ENCODE assay signal across 21 cellular contexts in genomic region chr3:52452570-52453221, GRCh38. TPM values are rescaled to one million over a fixed set of nuclear protein-coding genes. Genes with fewer than 3 reads are reported as not detected.
DNase-seq lines count a peak whose midpoint lies in the region; ATAC-seq, FAIRE-seq and TF ChIP-seq lines count a peak whose summit lies in the region.
"Had no signal": no experiment of that assay in that cellular context is flagged by ENCODE, and none has a peak within 500 bp of the region (broad histone marks: within the 10 kb centered on the region; RNA-seq: fewer than 3 reads in every experiment).

No MANE protein-coding gene starts in this region.

- 4% methylated on average over 5 of the region's 11 CpGs for WGBS in HepG2 (ENCODE audit: low lambda C conversion rate)
- WGBS in right lobe of liver (ENCODE audit: insufficient coverage, low coverage, low lambda C conversion rate, missing lambda C conversion rate) = 71% methylated on average over 3 of the region's 11 CpGs
- WGBS in tibial nerve, 2 donors = 70 to 77% methylated on average over 9 to 10 of the region's 11 CpGs

- H3K9me3 ChIP-seq in HepG2 (ENCODE audit: low read length) (no peaks in the 10 kb centered on the region), right lobe of liver (no peaks in the 10 kb centered on the region), cardiac muscle cell (ENCODE audit: low read depth) (no peaks in the 10 kb centered on the region), tibial nerve (no peaks in the 10 kb centered on the region)
- H3K9me3 ChIP-seq: upper lobe of left lung had no signal

- no peak for TF ChIP-seq EP300 in HepG2 (IDR thresholded peaks at IDR 0.05; ENCODE audit: low read depth in 2 of 2, low read length in 2 of 2)
- TF ChIP-seq EP300 in HepG2 (CRISPR knock-in tag; IDR thresholded peaks at IDR 0.05; ENCODE audit: borderline replicate concordance) = no peak
- TF ChIP-seq EP300 in tibial nerve (IDR thresholded peaks at IDR 0.05) = no peak

- POLR2A ChIA-PET in HepG2 (lab: Yijun Ruan, JAX) = interaction anchor here (1.5 kb wide), 1 partner anchor 83 kb away, joined by 4 read pairs; the partner anchor contains the start of gene UQCC5

- BruUV-seq in HepG2 (replicated peaks; lab: Mats Ljungman, UMichigan) = no TSS peak

- H3K4me3 ChIP-seq in HepG2 (replicated peaks in 1 of 3; ENCODE audit: insufficient read depth in 1 of 3, low read depth in 2 of 3, low read length in 3 of 3) (peak overlapping the region in 2 of 3 experiments; percentile 48 to 92; a peak in 4 of 6 replicates), right lobe of liver (no peak overlapping the region), cardiac muscle cell (peak overlapping the region; percentile 59), tibial nerve (peak overlapping the region in 1 of 4 donors; percentile 42)

- DNase-seq in HepG2 (ENCODE audit: low spot score) (peak; percentile 32), right lobe of liver (no peak), cardiac muscle cell (ENCODE audit: low read depth in 1 of 2, low spot score in 1 of 2) (peak in 1 of 2 donors; percentile 91), myocyte (ENCODE audit: low read depth) (peak; percentile 99), tibial nerve (ENCODE audit: low spot score in 2 of 2) (no peak)
- DNase-seq in stimulated activated naive CD4-positive, alpha-beta T cell (lab: John Stamatoyannopoulos, UW) = no peak
- no peak for DNase-seq in activated CD4-positive, alpha-beta T cell treated with anti-CD3 and anti-CD28 coated beads, Interleukin-2, amount 50 U/mL, for 4 hours
- DNase-seq: activated CD4-positive, alpha-beta T cell treated with anti-CD3 and anti-CD28 coated beads, Interleukin-2, amount 50 U/mL, for 1 hour; cortex of kidney; DMS53; GOT3; naive B cell; NCI-H1092 treated with DMSO at 0.1 percent for 48 hours; NCI-H1930; NCI-H526 treated with DMSO at 0.1 percent for 48 hours; RPMI8226; stimulated activated CD8-positive, alpha-beta memory T cell treated with anti-CD3 and anti-CD28 coated beads, Interleukin-4, amount 100 ng/mL, for 48 hours; upper lobe of left lung had no signal

- H3K27me3 ChIP-seq in HepG2 (ENCODE audit: control insufficient read depth in 1 of 2, insufficient read depth in 2 of 2, low read length in 2 of 2) (no peaks in the 10 kb centered on the region; a peak in 1 of 5 replicates), right lobe of liver (no peaks in the 10 kb centered on the region), cardiac muscle cell (no peaks in the 10 kb centered on the region), tibial nerve (no peaks in the 10 kb centered on the region)
- H3K27me3 ChIP-seq: upper lobe of left lung had no signal

- H3K36me3 ChIP-seq in HepG2 (replicated peaks in 1 of 2; ENCODE audit: control insufficient read depth in 1 of 2, insufficient read depth in 2 of 2, low read length in 2 of 2) (peaks cover 0 to 3% of the 10 kb centered on the region in 2 experiments; a peak in 1 of 5 replicates), right lobe of liver (peaks cover 0 to 4% (median 0%) of the 10 kb centered on the region in 4 donors), cardiac muscle cell (peaks cover 23% of the 10 kb centered on the region), tibial nerve (peaks cover 0 to 5% (median 0%) of the 10 kb centered on the region in 3 donors)

- intact Hi-C loops in HepG2 (cut with micrococcal nuclease; ENCODE audit: unreplicated experiment) (no loop called here), right lobe of liver (cut with DNase I) (no loop called here)

- in situ Hi-C loops in HepG2 (cut with HindIII; ENCODE audit: extremely low pct_ligation_motif_present, low pct_unique_long_range_greater_than_20kb) = loop anchor here (10.0 kb wide), 1 partner anchor 232 kb away; the partner anchor contains the start of genes GNL3 and PBRM1

- TF ChIP-seq POLR2A in HepG2 (IDR thresholded peaks at IDR 0.05; ENCODE audit: insufficient read depth in 1 of 2, low read depth in 2 of 2, low read length in 2 of 2) (no peak), right lobe of liver (IDR thresholded peaks at IDR 0.05) (no peak), tibial nerve (IDR thresholded peaks at IDR 0.05) (no peak)

- no peak overlapping the region for H2AFZ ChIP-seq in HepG2 (ENCODE audit: low read length)

- H3K27ac ChIP-seq in HepG2 (ENCODE audit: extremely low read length, insufficient read depth, low read length) (no peak overlapping the region), right lobe of liver (no peak overlapping the region), cardiac muscle cell (peak overlapping the region; percentile 99), tibial nerve (peak overlapping the region in 3 of 4 donors; percentile 43 to 98 (median 96))
- H3K27ac ChIP-seq: 22Rv1 had no signal

- TF ChIP-seq CTCF in HepG2 (CRISPR knock-in tag; IDR thresholded peaks at IDR 0.05) (no peak), right lobe of liver (IDR thresholded peaks at IDR 0.05) (no peak), cardiac muscle cell (IDR thresholded peaks at IDR 0.05; ENCODE audit: low read depth, low read length) (no peak), tibial nerve (IDR thresholded peaks at IDR 0.05) (no peak)

- peak overlapping the region; percentile 93 for H3K4me2 ChIP-seq in HepG2 (ENCODE audit: low read depth, low read length)

- H4K20me1 ChIP-seq in HepG2 (ENCODE audit: insufficient read depth, low read length) = no peaks in the 10 kb centered on the region

- H3K9ac ChIP-seq in HepG2 (ENCODE audit: insufficient read depth, low read depth, low read length) = peak overlapping the region; percentile 43; the same call in 1 of the 2 replicates

- ATAC-seq in HepG2 = peak; percentile 11
- ATAC-seq in right lobe of liver = no peak
- no peak for ATAC-seq in HG03460 (IDR thresholded peaks at IDR 0.05; ENCODE audit: unreplicated experiment)

- FAIRE-seq in HepG2 (lab: Jason Lieb, UNC) = peak; percentile 34
- FAIRE-seq: G401.6 had no signal

- H3K4me1 ChIP-seq in HepG2 (ENCODE audit: insufficient read depth, low read length) = peaks cover 92% of the 10 kb centered on the region
- peaks cover 0 to 15% (median 3%) of the 10 kb centered on the region in 4 donors for H3K4me1 ChIP-seq in right lobe of liver
- peaks cover 46% of the 10 kb centered on the region for H3K4me1 ChIP-seq in cardiac muscle cell (ENCODE audit: low read depth)
- H3K4me1 ChIP-seq in tibial nerve = peaks cover 0 to 42% (median 13%) of the 10 kb centered on the region in 4 donors

- peaks cover 18% of the 10 kb centered on the region for H3K79me2 ChIP-seq in HepG2 (ENCODE audit: insufficient read depth, low read length)

- CTCF ChIA-PET in HepG2 (lab: Yijun Ruan, JAX; ENCODE audit: low intra/inter-chr PET ratio, low total read pairs) = no interaction called here

- TF ChIP-seq RAD21 in HepG2 (CRISPR knock-in tag; IDR thresholded peaks at IDR 0.05) = no peak

RNA-seq across cellular contexts. Expression of gene TNNC1, which starts 1.1 kb away (rescaled TPM):
- 11.8 and 18.7 TPM in 2 replicates for total RNA-seq in HepG2 (2016; rRNA removed; fragmentation: Illumina TruSeq; extraction: Trizol)
- total RNA-seq in HepG2 (2016; cell fraction: cytosol; rRNA removed; fragmentation: Illumina TruSeq; extraction: Trizol; ENCODE audit: low read depth) = 4.4 and 4.6 TPM in 2 replicates
- total RNA-seq in HepG2 (2016; cell fraction: insoluble cytoplasmic fraction; rRNA removed; fragmentation: Illumina TruSeq; extraction: Trizol) = 13.2 and 20.1 TPM in 2 replicates
- total RNA-seq in HepG2 (2016; cell fraction: membrane; rRNA removed; fragmentation: Illumina TruSeq; extraction: Trizol) = 2.5 and 5.3 TPM in 2 replicates
- 5.4 and 5.7 TPM in 2 replicates for total RNA-seq in HepG2 (2016; cell fraction: nucleus; rRNA removed; fragmentation: Illumina TruSeq; extraction: Trizol)
- 36.4 and 39.5 TPM in 2 replicates for polyA plus RNA-seq in HepG2 (2011; rRNA removed)
- polyA plus RNA-seq in HepG2 (2011; cell fraction: cytosol; rRNA removed) = 53.0 and 54.8 TPM in 2 replicates
- 14.3 and 16.8 TPM in 2 replicates for polyA plus RNA-seq in HepG2 (2011; cell fraction: nucleus; rRNA removed)
- 10.9 and 12.3 TPM in 2 replicates for polyA plus RNA-seq in HepG2 (2012)
- polyA plus RNA-seq in HepG2 (2016; cell fraction: cytosol; fragmentation: Illumina TruSeq; extraction: Trizol; ENCODE audit: low read depth) = 3.3 and 4.0 TPM in 2 replicates
- 17.1 and 18.1 TPM in 2 replicates for polyA plus RNA-seq in HepG2 (2016; cell fraction: insoluble cytoplasmic fraction; fragmentation: Illumina TruSeq; extraction: Trizol; ENCODE audit: low read depth)
- polyA plus RNA-seq in HepG2 (2016; cell fraction: membrane; fragmentation: Illumina TruSeq; extraction: Trizol; ENCODE audit: low read depth) = 2.7 and 3.3 TPM in 2 replicates
- 6.6 and 10.5 TPM in 2 replicates for polyA plus RNA-seq in HepG2 (2016; cell fraction: nucleus; fragmentation: Illumina TruSeq; extraction: Trizol; ENCODE audit: insufficient read depth, low read depth)
- 7.0 and 8.2 TPM in 2 replicates for polyA minus RNA-seq in HepG2 (2011; rRNA and poly(A)+ RNA removed; ENCODE audit: low replicate concordance)
- polyA minus RNA-seq in HepG2 (2011; cell fraction: cytosol; rRNA and poly(A)+ RNA removed) = 4.5 and 5.4 TPM in 2 replicates
- polyA minus RNA-seq in HepG2 (2011; cell fraction: nucleus; rRNA and poly(A)+ RNA removed) = 4.5 and 4.6 TPM in 2 replicates
- total RNA-seq in right lobe of liver = 10 to 100 TPM in 1 of 6 experiments, 1 to 10 TPM in 3, under 1 TPM in 2; 0.55 to 12.2 (median 1.3) TPM
- 1,875 and 4,623 TPM in 2 replicates for total RNA-seq in cardiac muscle cell
- polyA plus RNA-seq in cardiac muscle cell = 1,312 and 3,313 TPM in 2 replicates
- 3,730 and 3,876 TPM in 2 replicates for total RNA-seq in myocyte
- 2,191 TPM for polyA plus RNA-seq in myocyte (2012)
- total RNA-seq in tibial nerve = 100 to 1,000 TPM; 235 to 624 (median 535) TPM

RNA-seq across cellular contexts. Expression of gene NISCH, which starts 2.7 kb away (rescaled TPM):
- 15.3 and 27.0 TPM in 2 replicates for total RNA-seq in HepG2 (2016; rRNA removed; fragmentation: Illumina TruSeq; extraction: Trizol)
- total RNA-seq in HepG2 (2016; cell fraction: cytosol; rRNA removed; fragmentation: Illumina TruSeq; extraction: Trizol; ENCODE audit: low read depth) = 10.8 and 11.5 TPM in 2 replicates
- total RNA-seq in HepG2 (2016; cell fraction: insoluble cytoplasmic fraction; rRNA removed; fragmentation: Illumina TruSeq; extraction: Trizol) = 10.9 and 25.7 TPM in 2 replicates
- total RNA-seq in HepG2 (2016; cell fraction: membrane; rRNA removed; fragmentation: Illumina TruSeq; extraction: Trizol) = 11.3 and 12.4 TPM in 2 replicates
- total RNA-seq in HepG2 (2016; cell fraction: nucleus; rRNA removed; fragmentation: Illumina TruSeq; extraction: Trizol) = 36.6 and 40.4 TPM in 2 replicates
- polyA plus RNA-seq in HepG2 (2011; rRNA removed) = 47.6 and 63.0 TPM in 2 replicates
- 17.8 and 20.4 TPM in 2 replicates for polyA plus RNA-seq in HepG2 (2011; cell fraction: cytosol; rRNA removed)
- 441 and 512 TPM in 2 replicates for polyA plus RNA-seq in HepG2 (2011; cell fraction: nucleus; rRNA removed)
- polyA plus RNA-seq in HepG2 (2012) = 31.6 and 39.4 TPM in 2 replicates
- 3.2 and 3.7 TPM in 2 replicates for polyA plus RNA-seq in HepG2 (2016; cell fraction: cytosol; fragmentation: Illumina TruSeq; extraction: Trizol; ENCODE audit: low read depth)
- polyA plus RNA-seq in HepG2 (2016; cell fraction: insoluble cytoplasmic fraction; fragmentation: Illumina TruSeq; extraction: Trizol; ENCODE audit: low read depth) = 9.4 and 12.9 TPM in 2 replicates
- polyA plus RNA-seq in HepG2 (2016; cell fraction: membrane; fragmentation: Illumina TruSeq; extraction: Trizol; ENCODE audit: low read depth) = 6.4 and 6.7 TPM in 2 replicates
- 96.6 and 101 TPM in 2 replicates for polyA plus RNA-seq in HepG2 (2016; cell fraction: nucleus; fragmentation: Illumina TruSeq; extraction: Trizol; ENCODE audit: insufficient read depth, low read depth)
- polyA minus RNA-seq in HepG2 (2011; rRNA and poly(A)+ RNA removed; ENCODE audit: low replicate concordance) = 50.0 and 58.0 TPM in 2 replicates
- polyA minus RNA-seq in HepG2 (2011; cell fraction: cytosol; rRNA and poly(A)+ RNA removed) = 15.2 and 15.4 TPM in 2 replicates
- polyA minus RNA-seq in HepG2 (2011; cell fraction: nucleus; rRNA and poly(A)+ RNA removed) = 97.0 and 102 TPM in 2 replicates
- 10 to 100 TPM; 19.7 to 51.9 (median 30.6) TPM for total RNA-seq in right lobe of liver
- total RNA-seq in cardiac muscle cell = 131 and 205 TPM in 2 replicates
- polyA plus RNA-seq in cardiac muscle cell = 80.8 and 108 TPM in 2 replicates
- 63.9 and 93.0 TPM in 2 replicates for total RNA-seq in myocyte
- polyA plus RNA-seq in myocyte (2012) = 105 TPM
- 100 to 1,000 TPM; 192 to 305 (median 232) TPM for total RNA-seq in tibial nerve

RNA-seq across cellular contexts. Expression of gene SEMA3G, which starts 7.8 kb away (rescaled TPM):
- total RNA-seq in HepG2 (2016; rRNA removed; fragmentation: Illumina TruSeq; extraction: Trizol) (2.0 and 6.1 TPM in 2 replicates), right lobe of liver (1 to 10 TPM in 2 of 6 experiments, under 1 TPM in 4; 0.60 to 2.8 (median 0.80) TPM), cardiac muscle cell (6.5 and 13.6 TPM in 2 replicates), myocyte (0.68 and 1.9 TPM in 2 replicates), tibial nerve (10 to 100 TPM; 11.5 to 67.5 (median 32.7) TPM)
- 0.44 and 0.61 TPM in 2 replicates for total RNA-seq in HepG2 (2016; cell fraction: cytosol; rRNA removed; fragmentation: Illumina TruSeq; extraction: Trizol; ENCODE audit: low read depth)
- total RNA-seq in HepG2 (2016; cell fraction: insoluble cytoplasmic fraction; rRNA removed; fragmentation: Illumina TruSeq; extraction: Trizol) = 1.9 and 7.2 TPM in 2 replicates
- total RNA-seq in HepG2 (2016; cell fraction: membrane; rRNA removed; fragmentation: Illumina TruSeq; extraction: Trizol) = 1.0 and 1.1 TPM in 2 replicates
- total RNA-seq in HepG2 (2016; cell fraction: nucleus; rRNA removed; fragmentation: Illumina TruSeq; extraction: Trizol) = 5.8 and 8.3 TPM in 2 replicates
- polyA plus RNA-seq in HepG2 (2011; rRNA removed) (8.3 and 13.4 TPM in 2 replicates), cardiac muscle cell (3.2 and 3.4 TPM in 2 replicates)
- polyA plus RNA-seq in HepG2 (2011; cell fraction: cytosol; rRNA removed) = 8.0 and 10.3 TPM in 2 replicates
- polyA plus RNA-seq in HepG2 (2011; cell fraction: nucleus; rRNA removed) = 21.7 and 30.5 TPM in 2 replicates
- polyA plus RNA-seq in HepG2 (2012) = 14.2 and 15.4 TPM in 2 replicates
- 0.33 and 0.36 TPM in 2 replicates for polyA plus RNA-seq in HepG2 (2016; cell fraction: cytosol; fragmentation: Illumina TruSeq; extraction: Trizol; ENCODE audit: low read depth)
- polyA plus RNA-seq in HepG2 (2016; cell fraction: insoluble cytoplasmic fraction; fragmentation: Illumina TruSeq; extraction: Trizol; ENCODE audit: low read depth) = 1.4 and 2.1 TPM in 2 replicates
- polyA plus RNA-seq in HepG2 (2016; cell fraction: membrane; fragmentation: Illumina TruSeq; extraction: Trizol; ENCODE audit: low read depth) = 0.62 and 0.71 TPM in 2 replicates
- polyA plus RNA-seq in HepG2 (2016; cell fraction: nucleus; fragmentation: Illumina TruSeq; extraction: Trizol; ENCODE audit: insufficient read depth, low read depth) = 8.4 and 8.8 TPM in 2 replicates
- 1.2 and 22.3 TPM in 2 replicates for polyA minus RNA-seq in HepG2 (2011; rRNA and poly(A)+ RNA removed; ENCODE audit: low replicate concordance)
- polyA minus RNA-seq in HepG2 (2011; cell fraction: cytosol; rRNA and poly(A)+ RNA removed) = 6.4 and 10.0 TPM in 2 replicates
- polyA minus RNA-seq in HepG2 (2011; cell fraction: nucleus; rRNA and poly(A)+ RNA removed) = 11.9 and 12.6 TPM in 2 replicates
- polyA plus RNA-seq in myocyte (2012) = 5.6 TPM

RNA-seq across cellular contexts. Expression of gene PHF7, which starts 42.2 kb away (rescaled TPM):
- 4.5 and 5.2 TPM in 2 replicates for total RNA-seq in HepG2 (2016; rRNA removed; fragmentation: Illumina TruSeq; extraction: Trizol)
- 6.6 and 9.4 TPM in 2 replicates for total RNA-seq in HepG2 (2016; cell fraction: cytosol; rRNA removed; fragmentation: Illumina TruSeq; extraction: Trizol; ENCODE audit: low read depth)
- 4.7 TPM in 2 replicates for total RNA-seq in HepG2 (2016; cell fraction: insoluble cytoplasmic fraction; rRNA removed; fragmentation: Illumina TruSeq; extraction: Trizol)
- total RNA-seq in HepG2 (2016; cell fraction: membrane; rRNA removed; fragmentation: Illumina TruSeq; extraction: Trizol) = 8.8 and 9.5 TPM in 2 replicates
- 5.2 and 5.7 TPM in 2 replicates for total RNA-seq in HepG2 (2016; cell fraction: nucleus; rRNA removed; fragmentation: Illumina TruSeq; extraction: Trizol)
- 8.8 and 12.6 TPM in 2 replicates for polyA plus RNA-seq in HepG2 (2011; rRNA removed)
- polyA plus RNA-seq in HepG2 (2011; cell fraction: cytosol; rRNA removed) = 5.8 and 6.9 TPM in 2 replicates
- 20.4 and 21.4 TPM in 2 replicates for polyA plus RNA-seq in HepG2 (2011; cell fraction: nucleus; rRNA removed)
- polyA plus RNA-seq in HepG2 (2012) = 6.3 and 8.7 TPM in 2 replicates
- polyA plus RNA-seq in HepG2 (2016; cell fraction: cytosol; fragmentation: Illumina TruSeq; extraction: Trizol; ENCODE audit: low read depth) = 4.0 and 5.7 TPM in 2 replicates
- polyA plus RNA-seq in HepG2 (2016; cell fraction: insoluble cytoplasmic fraction; fragmentation: Illumina TruSeq; extraction: Trizol; ENCODE audit: low read depth) = 4.4 and 4.9 TPM in 2 replicates
- 5.7 and 8.0 TPM in 2 replicates for polyA plus RNA-seq in HepG2 (2016; cell fraction: membrane; fragmentation: Illumina TruSeq; extraction: Trizol; ENCODE audit: low read depth)
- polyA plus RNA-seq in HepG2 (2016; cell fraction: nucleus; fragmentation: Illumina TruSeq; extraction: Trizol; ENCODE audit: insufficient read depth, low read depth) = 11.1 and 11.4 TPM in 2 replicates
- 6.1 and 6.8 TPM in 2 replicates for polyA minus RNA-seq in HepG2 (2011; rRNA and poly(A)+ RNA removed; ENCODE audit: low replicate concordance)
- polyA minus RNA-seq in HepG2 (2011; cell fraction: cytosol; rRNA and poly(A)+ RNA removed) = 3.0 and 4.6 TPM in 2 replicates
- 17.4 and 17.6 TPM in 2 replicates for polyA minus RNA-seq in HepG2 (2011; cell fraction: nucleus; rRNA and poly(A)+ RNA removed)
- 1 to 10 TPM; 2.6 to 4.8 (median 4.0) TPM for total RNA-seq in right lobe of liver
- total RNA-seq in cardiac muscle cell = 14.2 and 22.9 TPM in 2 replicates
- 24.3 and 47.8 TPM in 2 replicates for polyA plus RNA-seq in cardiac muscle cell
- total RNA-seq in myocyte = 7.9 and 15.4 TPM in 2 replicates
- 6.7 TPM for polyA plus RNA-seq in myocyte (2012)
- 10 to 100 TPM in 2 of 4 donors, 1 to 10 TPM in 2; 7.2 to 23.5 (median 12.1) TPM for total RNA-seq in tibial nerve

RNA-seq across cellular contexts. Expression of gene STAB1, which starts 42.4 kb away (rescaled TPM):
- total RNA-seq in HepG2 (2016; rRNA removed; fragmentation: Illumina TruSeq; extraction: Trizol) = 0.09 and 0.28 TPM in 2 replicates
- total RNA-seq in HepG2 (2016; cell fraction: cytosol; rRNA removed; fragmentation: Illumina TruSeq; extraction: Trizol; ENCODE audit: low read depth) = not detected in 2 replicates
- 0.11 and 0.18 TPM in 2 replicates for total RNA-seq in HepG2 (2016; cell fraction: insoluble cytoplasmic fraction; rRNA removed; fragmentation: Illumina TruSeq; extraction: Trizol)
- 0.31 TPM in 1 of 2 replicates, not detected in the other for total RNA-seq in HepG2 (2016; cell fraction: membrane; rRNA removed; fragmentation: Illumina TruSeq; extraction: Trizol)
- total RNA-seq in HepG2 (2016; cell fraction: nucleus; rRNA removed; fragmentation: Illumina TruSeq; extraction: Trizol) = 0.13 and 0.16 TPM in 2 replicates
- 0.34 and 0.59 TPM in 2 replicates for polyA plus RNA-seq in HepG2 (2011; rRNA removed)
- polyA plus RNA-seq in HepG2 (2011; cell fraction: cytosol; rRNA removed) = 0.13 and 0.16 TPM in 2 replicates
- polyA plus RNA-seq in HepG2 (2011; cell fraction: nucleus; rRNA removed) = 4.1 and 4.3 TPM in 2 replicates
- 0.23 and 0.24 TPM in 2 replicates for polyA plus RNA-seq in HepG2 (2012)
- 0.02 and 0.14 TPM in 2 replicates for polyA plus RNA-seq in HepG2 (2016; cell fraction: cytosol; fragmentation: Illumina TruSeq; extraction: Trizol; ENCODE audit: low read depth)
- polyA plus RNA-seq in HepG2 (2016; cell fraction: insoluble cytoplasmic fraction; fragmentation: Illumina TruSeq; extraction: Trizol; ENCODE audit: low read depth) = 0.10 TPM in 1 of 2 replicates, not detected in the other
- not detected in 2 replicates for polyA plus RNA-seq in HepG2 (2016; cell fraction: membrane; fragmentation: Illumina TruSeq; extraction: Trizol; ENCODE audit: low read depth)
- 0.30 TPM in 1 of 2 replicates, not detected in the other for polyA plus RNA-seq in HepG2 (2016; cell fraction: nucleus; fragmentation: Illumina TruSeq; extraction: Trizol; ENCODE audit: insufficient read depth, low read depth)
- polyA minus RNA-seq in HepG2 (2011; rRNA and poly(A)+ RNA removed; ENCODE audit: low replicate concordance) = 0.26 and 1.0 TPM in 2 replicates
- polyA minus RNA-seq in HepG2 (2011; cell fraction: cytosol; rRNA and poly(A)+ RNA removed) = 0.30 TPM in 1 of 2 replicates, not detected in the other
- polyA minus RNA-seq in HepG2 (2011; cell fraction: nucleus; rRNA and poly(A)+ RNA removed) = 0.50 and 0.90 TPM in 2 replicates
- 100 to 1,000 TPM in 3 of 6 experiments, 10 to 100 TPM in 3; 60.7 to 268 (median 92.5) TPM for total RNA-seq in right lobe of liver
- total RNA-seq in cardiac muscle cell = 0.81 and 2.2 TPM in 2 replicates
- polyA plus RNA-seq in cardiac muscle cell = 0.91 TPM in 1 of 2 replicates, not detected in the other
- 0.16 and 0.59 TPM in 2 replicates for total RNA-seq in myocyte
- polyA plus RNA-seq in myocyte (2012) = 0.15 TPM
- total RNA-seq in tibial nerve = 100 to 1,000 TPM; 167 to 527 (median 264) TPM

Comparison
In these comparisons a context has a peak if more than half of its experiments do, and no peak if none do; other contexts are left out.
1. DNase-seq: peak in HepG2 (single experiment) and myocyte (single experiment); none in right lobe of liver (0 of 3), tibial nerve (0 of 2), stimulated activated naive CD4-positive, alpha-beta T cell (0 of 6) and activated CD4-positive, alpha-beta T cell treated with anti-CD3 and anti-CD28 coated beads, Interleukin-2, amount 50 U/mL, for 4 hours (0 of 2).
2. H3K4me3 ChIP-seq: peak in HepG2 (2 of 3) and cardiac muscle cell (single experiment); none in right lobe of liver (0 of 3).
3. H3K27ac ChIP-seq: peak in cardiac muscle cell (single experiment) and tibial nerve (3 of 4); none in HepG2 (single experiment) and right lobe of liver (0 of 3).
4. RNA of gene TNNC1, which starts 1.1 kb away (total RNA-seq): 3,730 to 3,876 TPM in myocyte, 1,875 to 4,623 TPM in cardiac muscle cell and 235 to 624 TPM in tibial nerve; 2.5 to 20.1 TPM in HepG2 and 0.55 to 12.2 TPM in right lobe of liver; every median in the first group is over 10 times any median in the second.